Comparison of ENCODE assay signal across 8 cellular contexts in genomic region chr18:3451166-3451988, GRCh38. TPM values are rescaled to one million over a fixed set of nuclear protein-coding genes. Genes with fewer than 3 reads are reported as not detected.
DNase-seq lines count a peak whose midpoint lies in the region; ATAC-seq and TF ChIP-seq lines count a peak whose summit lies in the region.

No MANE protein-coding gene starts in this region.

- TF ChIP-seq CTCF in glutamatergic neuron (IDR thresholded peaks at IDR 0.05; ENCODE audit: partially characterized antibody, unreplicated experiment) (no peak), osteoblast (IDR thresholded peaks at IDR 0.05; ENCODE audit: extremely low read depth, low read depth, low read length) (no peak), suprapubic skin (IDR thresholded peaks at IDR 0.05) (no peak)

- TF ChIP-seq EP300 in suprapubic skin (IDR thresholded peaks at IDR 0.05), result no peak

- CTCF ChIA-PET in CD8-positive, alpha-beta memory T cell (lab: Charles Lee), result interaction anchor here (0.7 to 10.0 kb wide), 8 partner anchors 10 to 214 kb away, joined by 3 to 100 read pairs (median 10); no protein-coding TSS in a partner anchor

- peak; percentile 29 to 78 for TF ChIP-seq POLR2A in suprapubic skin (IDR thresholded peaks at IDR 0.05)

- H3K27ac ChIP-seq in CD8-positive, alpha-beta memory T cell (ENCODE audit: low read depth, low read length), result peak overlapping the region; percentile 94
- H3K27ac ChIP-seq in osteoblast (ENCODE audit: low read depth, low read length) (peak overlapping the region; percentile 98), suprapubic skin (peak overlapping the region; percentile 100)

- H3K36me3 Mint-ChIP-seq in CD8-positive, alpha-beta memory T cell, result peaks cover 0 to 53% (median 2%) of the 10 kb centered on the region in 3 donors
- H3K36me3 Mint-ChIP-seq in IgD-negative memory B cell, result no peaks in the 10 kb centered on the region
- peaks cover 24 to 33% of the 10 kb centered on the region in 2 donors for H3K36me3 Mint-ChIP-seq in activated naive CD4-positive, alpha-beta T cell treated with anti-CD3 and anti-CD28 coated beads, Interleukin-2, amount 50 U/mL, for 72 hours
- H3K36me3 Mint-ChIP-seq in glutamatergic neuron (ENCODE audit: unreplicated experiment), result no peaks in the 10 kb centered on the region

- peaks cover 3% of the 10 kb centered on the region for H3K36me3 ChIP-seq in CD8-positive, alpha-beta memory T cell (ENCODE audit: insufficient read depth, low read length)
- peaks cover 3% of the 10 kb centered on the region for H3K36me3 ChIP-seq in osteoblast (ENCODE audit: insufficient read depth, low read length)
- peaks cover 6% of the 10 kb centered on the region for H3K36me3 ChIP-seq in suprapubic skin

- peaks cover 13% of the 10 kb centered on the region for H4K20me1 ChIP-seq in osteoblast (ENCODE audit: insufficient read depth, low read length)

- peak overlapping the region; percentile 96 to 100 (median 98) for H3K27ac Mint-ChIP-seq in CD8-positive, alpha-beta memory T cell
- peak overlapping the region; percentile 98 to 100 (median 100) for H3K27ac Mint-ChIP-seq in IgD-negative memory B cell
- peak overlapping the region; percentile 99 to 100 for H3K27ac Mint-ChIP-seq in activated naive CD4-positive, alpha-beta T cell treated with anti-CD3 and anti-CD28 coated beads, Interleukin-2, amount 50 U/mL, for 72 hours
- H3K27ac Mint-ChIP-seq in glutamatergic neuron (ENCODE audit: unreplicated experiment), result peak overlapping the region; percentile 67

- peak; percentile 47 to 51 for ATAC-seq in activated naive CD4-positive, alpha-beta T cell treated with anti-CD3 and anti-CD28 coated beads, Interleukin-2, amount 50 U/mL, for 72 hours
- no peak for ATAC-seq in GM19351 (IDR thresholded peaks at IDR 0.05; ENCODE audit: unreplicated experiment)

- DNase-seq in CD8-positive, alpha-beta memory T cell, result peak; percentile 78 to 92 (median 81)
- DNase-seq in SKM-1 (lab: John Stamatoyannopoulos, UW; ENCODE audit: unreplicated experiment) (peak; percentile 16), glutamatergic neuron (peak; percentile 75), osteoblast (ENCODE audit: insufficient read length, low spot score, missing footprints) (peak; percentile 96), suprapubic skin (ENCODE audit: low spot score in 2 of 2) (peak; percentile 97)
- DNase-seq in activated naive CD4-positive, alpha-beta T cell treated with anti-CD3 and anti-CD28 coated beads, Interleukin-2, amount 50 U/mL, for 72 hours (ENCODE audit: low spot score in 2 of 2), result peak; percentile 83 to 94

- H3K4me2 ChIP-seq in osteoblast (ENCODE audit: insufficient read depth, low read length), result peak overlapping the region; percentile 85

- no peaks in the 10 kb centered on the region for H3K27me3 ChIP-seq in CD8-positive, alpha-beta memory T cell (ENCODE audit: insufficient read depth, low read length, poor library complexity, severe bottlenecking)
- H3K27me3 ChIP-seq in osteoblast (ENCODE audit: insufficient read depth, low read length) (no peaks in the 10 kb centered on the region), suprapubic skin (no peaks in the 10 kb centered on the region)

- H3K4me3 Mint-ChIP-seq in CD8-positive, alpha-beta memory T cell, result peak overlapping the region; percentile 85 to 99 (median 97)
- H3K4me3 Mint-ChIP-seq in IgD-negative memory B cell, result peak overlapping the region; percentile 93 to 98 (median 98)
- peak overlapping the region; percentile 92 for H3K4me3 Mint-ChIP-seq in glutamatergic neuron (ENCODE audit: unreplicated experiment)

- under 1% methylated on average over 31 of the region's 50 CpGs for WGBS in suprapubic skin

- H3K9me3 ChIP-seq in CD8-positive, alpha-beta memory T cell (ENCODE audit: low read length), result no peaks in the 10 kb centered on the region
- no peaks in the 10 kb centered on the region for H3K9me3 ChIP-seq in osteoblast (ENCODE audit: low read depth, low read length)
- H3K9me3 ChIP-seq in suprapubic skin, result no peaks in the 10 kb centered on the region

- H3K9me3 Mint-ChIP-seq in CD8-positive, alpha-beta memory T cell, result no peaks in the 10 kb centered on the region
- H3K9me3 Mint-ChIP-seq in IgD-negative memory B cell (no peaks in the 10 kb centered on the region), glutamatergic neuron (ENCODE audit: unreplicated experiment) (peaks cover 21% of the 10 kb centered on the region)
- no peaks in the 10 kb centered on the region for H3K9me3 Mint-ChIP-seq in activated naive CD4-positive, alpha-beta T cell treated with anti-CD3 and anti-CD28 coated beads, Interleukin-2, amount 50 U/mL, for 72 hours

- H3K4me1 ChIP-seq in CD8-positive, alpha-beta memory T cell (ENCODE audit: insufficient read depth, low read length), result peaks cover 23% of the 10 kb centered on the region
- H3K4me1 ChIP-seq in osteoblast (ENCODE audit: insufficient read depth, low read length) (peaks cover 51% of the 10 kb centered on the region), suprapubic skin (peaks cover 51% of the 10 kb centered on the region)

- POLR2A ChIA-PET in CD8-positive, alpha-beta memory T cell (lab: Charles Lee), result interaction anchor here (0.7 to 2.8 kb wide), 8 partner anchors 10 to 190 kb away, joined by 3 to 27 read pairs (median 4); no protein-coding TSS in a partner anchor

- peak overlapping the region; percentile 81 for H3K4me3 ChIP-seq in CD8-positive, alpha-beta memory T cell (ENCODE audit: low read length)
- H3K4me3 ChIP-seq in osteoblast (ENCODE audit: insufficient read depth, low read length) (peak overlapping the region; percentile 92), suprapubic skin (peak overlapping the region; percentile 90)

- peaks cover 61% of the 10 kb centered on the region for H3K79me2 ChIP-seq in osteoblast (ENCODE audit: insufficient read depth, low read length)

- H3K4me1 Mint-ChIP-seq in CD8-positive, alpha-beta memory T cell, result peaks cover 47 to 64% (median 59%) of the 10 kb centered on the region in 3 donors
- H3K4me1 Mint-ChIP-seq in IgD-negative memory B cell, result peaks cover 15 to 36% (median 21%) of the 10 kb centered on the region in 3 donors
- H3K4me1 Mint-ChIP-seq in glutamatergic neuron (ENCODE audit: low read depth, unreplicated experiment), result peaks cover 13% of the 10 kb centered on the region

- peak overlapping the region; percentile 47 for H2AFZ ChIP-seq in osteoblast (ENCODE audit: low read length)

- H3K27me3 Mint-ChIP-seq in CD8-positive, alpha-beta memory T cell, result peaks cover 0 to 19% of the 10 kb centered on the region in 2 donors
- peaks cover 1% of the 10 kb centered on the region for H3K27me3 Mint-ChIP-seq in IgD-negative memory B cell
- peaks cover 17% of the 10 kb centered on the region for H3K27me3 Mint-ChIP-seq in glutamatergic neuron (ENCODE audit: unreplicated experiment)

RNA-seq across cellular contexts. Expression of gene TGIF1, which starts 1.4 kb away (rescaled TPM):
- 10 to 100 TPM; 36.9 to 38.3 TPM for total RNA-seq in CD8-positive, alpha-beta memory T cell
- 77.0 TPM for polyA plus RNA-seq in CD8-positive, alpha-beta memory T cell
- polyA plus RNA-seq in IgD-negative memory B cell, result 38.7 TPM
- total RNA-seq in activated naive CD4-positive, alpha-beta T cell treated with anti-CD3 and anti-CD28 coated beads, Interleukin-2, amount 50 U/mL, for 72 hours, result 100 to 1,000 TPM in 1 of 2 donors, 10 to 100 TPM in 1; 36.1 to 101 TPM
- 17.1 TPM for total RNA-seq in glutamatergic neuron (ENCODE audit: unreplicated experiment)
- 126 and 150 TPM in 2 replicates for total RNA-seq in osteoblast
- total RNA-seq in suprapubic skin, result 100 to 1,000 TPM in 2 of 4 donors, 10 to 100 TPM in 2; 89.4 to 122 (median 108) TPM

Comparison
In these comparisons a context has a peak if more than half of its experiments do, and no peak if none do; other contexts are left out.
1. DNase-seq: peak in every context shown above with its lines; median percentile 97 in suprapubic skin; 96 in osteoblast; 88 in activated naive CD4-positive, alpha-beta T cell treated with anti-CD3 and anti-CD28 coated beads, Interleukin-2, amount 50 U/mL, for 72 hours; 81 in CD8-positive, alpha-beta memory T cell; 75 in glutamatergic neuron; 16 in SKM-1.